Comparison of ENCODE assay signal across 27 cellular contexts in the genomic region with DNA sequence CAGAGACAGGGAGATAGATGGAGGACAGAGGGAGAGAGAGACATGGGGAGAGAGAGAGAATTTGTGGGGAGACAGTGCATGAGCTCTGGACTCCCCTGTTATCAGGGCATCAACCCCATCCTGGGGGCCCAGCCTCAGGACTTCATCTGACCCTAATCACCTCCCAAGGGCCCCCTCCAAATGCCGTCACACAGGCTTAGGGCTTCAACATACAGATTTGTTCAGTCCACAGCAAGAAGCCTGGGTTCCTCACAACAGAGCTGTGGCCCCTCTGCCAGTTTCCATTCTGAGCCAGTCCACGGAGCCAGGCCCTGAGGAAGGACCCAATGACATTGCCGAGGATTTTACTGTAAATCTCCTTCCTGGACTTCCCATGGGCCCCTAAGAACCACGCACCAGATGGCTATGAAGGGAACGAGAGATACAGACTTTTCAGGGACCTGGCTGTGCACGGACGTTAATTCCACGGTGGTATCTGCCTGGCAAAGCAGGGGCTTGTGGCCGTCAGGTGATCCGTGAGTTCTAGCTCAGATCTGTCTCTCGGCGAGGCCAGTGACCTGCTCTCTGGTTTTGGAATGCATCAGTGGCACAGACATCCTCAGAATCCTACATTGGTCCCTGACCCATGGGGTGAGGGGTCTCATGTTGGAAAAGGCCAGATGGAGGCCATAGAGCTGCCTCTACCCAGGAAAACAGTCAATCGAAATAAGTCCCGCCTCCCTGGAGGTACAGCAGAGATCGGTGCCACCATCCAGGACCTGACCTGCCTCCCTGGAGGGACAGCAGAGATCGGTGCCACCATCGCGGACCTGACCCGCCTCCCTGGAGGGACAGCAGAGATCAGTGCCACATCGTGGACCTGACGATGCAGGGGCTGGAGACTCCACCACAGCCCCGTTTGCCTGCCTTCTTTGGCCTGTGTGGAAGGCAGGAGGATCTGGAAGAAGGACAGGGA. TPM values are rescaled to one million over a fixed set of nuclear protein-coding genes. Genes with fewer than 3 reads are reported as not detected.
A peak's percentile ranks its signal among the peaks of the same experiment; 100 is the strongest.
DNase-seq lines count a peak whose midpoint lies in the region; ATAC-seq and TF ChIP-seq lines count a peak whose summit lies in the region.
"Had no signal": no experiment of that assay in that cellular context is flagged by ENCODE, and none has a peak within 500 bp of the region (broad histone marks: within the 10 kb centered on the region; RNA-seq: fewer than 3 reads in every experiment).

No MANE protein-coding gene starts in this region.

- peaks cover 21% of the 10 kb centered on the region for H3F3A ChIP-seq in GM23338 (replicated peaks; ENCODE audit: low read depth)

- no peak overlapping the region for H2AFZ ChIP-seq in GM23338

- no peak for TF ChIP-seq CTCF in GM23338 (conservative IDR thresholded peaks at IDR 0.05; ENCODE audit: low read depth in 2 of 2)

- H3K27ac Mint-ChIP-seq in stimulated activated memory B cell treated with anti-CD40 and anti-IgM and Interleukin-4, amounts not matched to agents 10 μg/mL and 1 μg/mL and 100 μg/mL, for 72 hours = peak overlapping the region; percentile 18
- no peak overlapping the region for H3K27ac Mint-ChIP-seq in GM23338
- H3K27ac Mint-ChIP-seq: activated CD8-positive, alpha-beta T cell treated with anti-CD3 and anti-CD28 coated beads, Interleukin-2, amount 10 ng/mL, durations not matched to agents 7 days and 5 days; brain; progenitor cell of endocrine pancreas had no signal

- H3K36me3 Mint-ChIP-seq in stimulated activated memory B cell treated with anti-CD40 and anti-IgM and Interleukin-4, amounts not matched to agents 10 μg/mL and 1 μg/mL and 100 μg/mL, for 72 hours = no peaks in the 10 kb centered on the region
- peaks cover 18% of the 10 kb centered on the region; the same call in 2 of the 3 replicates for H3K36me3 Mint-ChIP-seq in GM23338 (ENCODE audit: low read depth)
- H3K36me3 Mint-ChIP-seq: brain had no signal

- H3K36me3 ChIP-seq in H7 (replicated peaks; ENCODE audit: control insufficient read depth, insufficient read depth, low read length) (no peaks in the 10 kb centered on the region), GM23338 (ENCODE audit: insufficient read depth) (no peaks in the 10 kb centered on the region)
- H3K36me3 ChIP-seq: BE2C, lower lobe of right lung, right lobe of liver, uterus had no signal

- H3K27me3 ChIP-seq in H7 (ENCODE audit: control insufficient read depth, insufficient read depth, low read length) (no peaks in the 10 kb centered on the region), GM23338 (ENCODE audit: insufficient read depth) (no peaks in the 10 kb centered on the region)
- H3K27me3 ChIP-seq: BE2C, right lobe of liver, uterus had no signal

- 0 out of 2 replicates have a peak, but pooled peaks cover 1% of the 10 kb centered on the region for H3K4me1 ChIP-seq in GM23338 (ENCODE audit: insufficient read depth)
- H3K4me1 ChIP-seq: BE2C had no signal

- no peak overlapping the region for H3K27ac ChIP-seq in GM23338 (ENCODE audit: low read depth)
- H3K27ac ChIP-seq: lower lobe of right lung, right lobe of liver, uterus had no signal

- H3K9me3 Mint-ChIP-seq in stimulated activated memory B cell treated with anti-CD40 and anti-IgM and Interleukin-4, amounts not matched to agents 10 μg/mL and 1 μg/mL and 100 μg/mL, for 72 hours = peaks cover 14% of the 10 kb centered on the region
- H3K9me3 Mint-ChIP-seq in GM23338 = peaks cover 46% of the 10 kb centered on the region

- H3K4me2 ChIP-seq in GM23338 = no peak overlapping the region

- H3K79me2 ChIP-seq in GM23338 (replicated peaks; ENCODE audit: insufficient read depth) = no peaks in the 10 kb centered on the region

- H3K27me3 Mint-ChIP-seq in stimulated activated memory B cell treated with anti-CD40 and anti-IgM and Interleukin-4, amounts not matched to agents 10 μg/mL and 1 μg/mL and 100 μg/mL, for 72 hours = peaks cover 18% of the 10 kb centered on the region
- peaks cover 9% of the 10 kb centered on the region for H3K27me3 Mint-ChIP-seq in GM23338 (ENCODE audit: insufficient read depth, low read depth, poor library complexity)

- H3K4me3 Mint-ChIP-seq in stimulated activated memory B cell treated with anti-CD40 and anti-IgM and Interleukin-4, amounts not matched to agents 10 μg/mL and 1 μg/mL and 100 μg/mL, for 72 hours = no peak overlapping the region
- no peak overlapping the region for H3K4me3 Mint-ChIP-seq in GM23338
- H3K4me3 Mint-ChIP-seq: activated CD8-positive, alpha-beta T cell treated with anti-CD3 and anti-CD28 coated beads, Interleukin-2, amount 10 ng/mL, durations not matched to agents 7 days and 5 days; brain; T-helper 1 cell treated with Interleukin-12 subunit alpha and Interleukin-12 subunit beta and Interleukin-4 antibody, amounts not matched to agents 30 μg/mL and 1 μg/mL, for 36 hours had no signal

- H3K4me1 Mint-ChIP-seq in stimulated activated memory B cell treated with anti-CD40 and anti-IgM and Interleukin-4, amounts not matched to agents 10 μg/mL and 1 μg/mL and 100 μg/mL, for 72 hours = peaks cover 7% of the 10 kb centered on the region
- H3K4me1 Mint-ChIP-seq in GM23338 = 0 out of 3 replicates have a peak, but pooled peaks cover 4% of the 10 kb centered on the region
- H3K4me1 Mint-ChIP-seq: brain, neural crest cell had no signal

- no peaks in the 10 kb centered on the region for H4K20me1 ChIP-seq in GM23338 (replicated peaks; ENCODE audit: insufficient read depth)

- no peak for ATAC-seq in stimulated activated memory B cell treated with anti-CD40 and anti-IgM and Interleukin-4, amounts not matched to agents 10 μg/mL and 1 μg/mL and 100 μg/mL, for 72 hours
- no peak for ATAC-seq in GM23338
- ATAC-seq in GM18511 (IDR thresholded peaks at IDR 0.05; ENCODE audit: unreplicated experiment) = no peak
- ATAC-seq: activated CD8-positive, alpha-beta T cell treated with anti-CD3 and anti-CD28 coated beads, Interleukin-2, amount 10 ng/mL, durations not matched to agents 7 days and 5 days; lower lobe of right lung; right lobe of liver had no signal

- H3K4me3 ChIP-seq in H7 (ENCODE audit: insufficient read depth, low read depth, low read length) = no peak overlapping the region
- no peak overlapping the region for H3K4me3 ChIP-seq in GM23338
- H3K4me3 ChIP-seq: lower lobe of right lung, right lobe of liver, uterus had no signal

- no peaks in the 10 kb centered on the region for H3K9me2 ChIP-seq in GM23338 (ENCODE audit: insufficient read depth)

- DNase-seq in activated CD8-positive, alpha-beta memory T cell treated with anti-CD3 and anti-CD28 coated beads, Interleukin-2, amount 50 U/mL, for 4 hours = peak; percentile 16
- DNase-seq in activated CD8-positive, alpha-beta memory T cell treated with anti-CD3 and anti-CD28 coated beads for 24 hours = no peak
- DNase-seq in H7 = peak; percentile 22
- peak; percentile 56 for DNase-seq in islet precursor cell
- DNase-seq in DMS153 (lab: John Stamatoyannopoulos, UW) = no peak
- DNase-seq in GM23338 (ENCODE audit: low spot score) = no peak
- DNase-seq: activated CD4-positive, alpha-beta T cell treated with anti-CD3 and anti-CD28 coated beads for 1 hour; activated CD8-positive, alpha-beta T cell treated with anti-CD3 and anti-CD28 coated beads, Interleukin-2, amount 10 ng/mL, durations not matched to agents 7 days and 5 days; BE2C; effector CD8-positive, alpha-beta T cell; Kasumi-1; lower lobe of right lung; NCI-H1436; NCI-H2081 treated with DMSO at 0.1 percent for 48 hours; NCI-H774; stimulated activated CD4-positive, alpha-beta T cell treated with anti-CD3 and anti-CD28 coated beads, Interleukin-4, amount 100 ng/mL, for 4 hours; stimulated activated naive CD4-positive, alpha-beta T cell had no signal

TF ChIP-seq in GM23338, 12 proteins besides CTCF, POLR2A, EP300 and RAD21 (continues in another document):
- TF ChIP-seq NANOG (IDR thresholded peaks at IDR 0.05; ENCODE audit: borderline replicate concordance) (no peak), EZH2phosphoT487 (IDR thresholded peaks at IDR 0.05; ENCODE audit: unreplicated experiment) (no peak)

RNA-seq across cellular contexts. Expression of a gene that starts 8.7 kb away (rescaled TPM):
- total RNA-seq in H7 (2014; rRNA removed; shearing (Covaris generic)) = 56.0 and 62.6 TPM in 2 replicates
- total RNA-seq in GM23338 (2014; rRNA removed; shearing (Covaris generic)) = 55.2 and 92.6 TPM in 2 replicates
- polyA plus RNA-seq in GM23338 (2016; fragmentation: Nextera tagmentation; extraction: Ambion mirVana) = 49.9 and 53.5 TPM in 2 replicates
- total RNA-seq: RPMI7951 had no signal

RNA-seq across cellular contexts. Expression of a gene that starts 33.4 kb away (rescaled TPM):
- 2.1 and 3.6 TPM in 2 replicates for total RNA-seq in H7 (2014; rRNA removed; shearing (Covaris generic))
- 18.7 and 23.0 TPM in 2 replicates for total RNA-seq in GM23338 (2014; rRNA removed; shearing (Covaris generic))
- polyA plus RNA-seq in GM23338 (2016; fragmentation: Nextera tagmentation; extraction: Ambion mirVana) = 6.1 and 7.2 TPM in 2 replicates
- total RNA-seq: SK-MEL-5 had no signal

RNA-seq across cellular contexts. Expression of a gene that starts 39.9 kb away (rescaled TPM):
- 278 and 328 TPM in 2 replicates for total RNA-seq in H7 (2014; rRNA removed; shearing (Covaris generic))
- total RNA-seq in GM23338 (2014; rRNA removed; shearing (Covaris generic)) = 72.4 and 82.3 TPM in 2 replicates
- polyA plus RNA-seq in GM23338 (2016; fragmentation: Nextera tagmentation; extraction: Ambion mirVana) = 829 and 840 TPM in 2 replicates

RNA-seq across cellular contexts. Expression of a gene that starts 46.8 kb away (rescaled TPM):
- 1,398 and 1,404 TPM in 2 replicates for total RNA-seq in H7 (2014; rRNA removed; shearing (Covaris generic))
- total RNA-seq in GM23338 (2014; rRNA removed; shearing (Covaris generic)) = 396 and 409 TPM in 2 replicates
- 1,180 and 1,194 TPM in 2 replicates for polyA plus RNA-seq in GM23338 (2016; fragmentation: Nextera tagmentation; extraction: Ambion mirVana)

RNA-seq across cellular contexts. Expression of a gene that starts 53.0 kb away (rescaled TPM):
- 374 and 379 TPM in 2 replicates for total RNA-seq in H7 (2014; rRNA removed; shearing (Covaris generic))
- 57.3 and 91.2 TPM in 2 replicates for total RNA-seq in GM23338 (2014; rRNA removed; shearing (Covaris generic))
- 857 and 906 TPM in 2 replicates for polyA plus RNA-seq in GM23338 (2016; fragmentation: Nextera tagmentation; extraction: Ambion mirVana)

Comparison
In these comparisons a context has a peak if more than half of its experiments do, and no peak if none do; other contexts are left out.
1. DNase-seq: peak in activated CD8-positive, alpha-beta memory T cell treated with anti-CD3 and anti-CD28 coated beads, Interleukin-2, amount 50 U/mL, for 4 hours (single experiment), H7 (single experiment) and islet precursor cell (single experiment); none in activated CD8-positive, alpha-beta memory T cell treated with anti-CD3 and anti-CD28 coated beads for 24 hours (single experiment), DMS153 (single experiment) and GM23338 (single experiment).